In genomic region chr12:10497602-10498001, GRCh38 we compare ENCODE assay signal across 16 cellular contexts. TPM values are rescaled to one million over a fixed set of nuclear protein-coding genes. Genes with fewer than 3 reads are reported as not detected.
A peak's percentile ranks its signal among the peaks of the same experiment; 100 is the strongest.
DNase-seq lines count a peak whose midpoint lies in the region; ATAC-seq and TF ChIP-seq lines count a peak whose summit lies in the region.
"Had no signal": no experiment of that assay in that cellular context is flagged by ENCODE, and none has a peak within 500 bp of the region (broad histone marks: within the 10 kb centered on the region; RNA-seq: fewer than 3 reads in every experiment).

No MANE protein-coding gene starts in this region.

- H2BK5ac ChIP-seq in trophoblast cell (ENCODE audit: low read depth, low read length, poor library complexity): no peak overlapping the region

- H3K23ac ChIP-seq in trophoblast cell (ENCODE audit: low read length): no peak overlapping the region

- no peak overlapping the region for H4K8ac ChIP-seq in trophoblast cell (ENCODE audit: low read depth, low read length)

- no peak overlapping the region for H3K9ac ChIP-seq in trophoblast cell (ENCODE audit: low read length)

- H3K79me2 ChIP-seq in trophoblast cell (ENCODE audit: control insufficient read depth, insufficient read depth, low read length, poor library complexity): no peaks in the 10 kb centered on the region

- no peak overlapping the region for H3K4ac ChIP-seq in trophoblast cell (ENCODE audit: low read depth, low read length)

- H3K27me3 ChIP-seq in CD4-positive, alpha-beta T cell (ENCODE audit: control insufficient read depth, insufficient read depth, low read length): no peaks in the 10 kb centered on the region
- H3K27me3 ChIP-seq in trophoblast cell (ENCODE audit: insufficient read depth, low read length): no peaks in the 10 kb centered on the region
- H3K27me3 ChIP-seq: stomach had no signal

- no peak overlapping the region for H2BK120ac ChIP-seq in trophoblast cell (ENCODE audit: insufficient read depth, low read length, poor library complexity)

- intact Hi-C loops in sciatic nerve (cut with DNase I): no loop called here
- intact Hi-C loops in CD4-positive, alpha-beta T cell (cut with DNase I, micrococcal nuclease): no loop called here

- H3K36me3 ChIP-seq in trophoblast cell (ENCODE audit: control insufficient read depth in 1 of 2, insufficient read depth in 2 of 2, low read length in 2 of 2): no peaks in the 10 kb centered on the region
- H3K36me3 ChIP-seq: pancreas, stomach had no signal

- no peaks in the 10 kb centered on the region for H3K9me3 Mint-ChIP-seq in activated naive CD4-positive, alpha-beta T cell treated with anti-CD3 and anti-CD28 coated beads, Interleukin-2, amount 50 U/mL, for 72 hours
- H3K9me3 Mint-ChIP-seq in CD4-positive, alpha-beta T cell: no peaks in the 10 kb centered on the region

- H3K4me3 Mint-ChIP-seq in CD4-positive, alpha-beta T cell: no peak overlapping the region

- H2AFZ ChIP-seq in trophoblast cell (ENCODE audit: insufficient read depth, low read length, poor library complexity): no peak overlapping the region

- H3K4me1 Mint-ChIP-seq in CD4-positive, alpha-beta T cell (ENCODE audit: low read depth): no peaks in the 10 kb centered on the region

- no peak overlapping the region for H3K27ac Mint-ChIP-seq in activated naive CD4-positive, alpha-beta T cell treated with anti-CD3 and anti-CD28 coated beads, Interleukin-2, amount 50 U/mL, for 72 hours
- H3K27ac Mint-ChIP-seq in CD4-positive, alpha-beta T cell: no peak overlapping the region

- no peak for TF ChIP-seq CTCF in CD4-positive, alpha-beta T cell (IDR thresholded peaks at IDR 0.05)

- POLR2A ChIA-PET in CD4-positive, alpha-beta T cell (lab: Charles Lee): no interaction called here

- H3K27me3 Mint-ChIP-seq in CD4-positive, alpha-beta T cell: peaks cover 30% of the 10 kb centered on the region

- DNase-seq in stimulated activated CD4-positive, alpha-beta T cell treated with anti-CD3 and anti-CD28 coated beads, Interleukin-15, amount 100 ng/mL, for 48 hours (ENCODE audit: low read depth in 2 of 2): peak; percentile 0 to 4
- no peak for DNase-seq in stimulated activated CD4-positive, alpha-beta T cell treated with anti-CD3 and anti-CD28 coated beads, Interleukin-2, amount 100 ng/mL, for 48 hours
- peak; percentile 11 to 39 for DNase-seq in activated naive CD4-positive, alpha-beta T cell treated with anti-CD3 and anti-CD28 coated beads, Interleukin-2, amount 50 U/mL, for 72 hours (ENCODE audit: low spot score in 2 of 2)
- DNase-seq in sciatic nerve (ENCODE audit: low spot score): peak; percentile 57
- no peak for DNase-seq in CD4-positive, alpha-beta T cell
- no peak for DNase-seq in SKM-1 treated with dmso at 0.1 percent for 144 hours (lab: John Stamatoyannopoulos, UW; ENCODE audit: unreplicated experiment)
- DNase-seq in trophoblast cell: no peak
- no peak for DNase-seq in epidermal melanocyte (ENCODE audit: insufficient read length, low spot score)
- DNase-seq: effector CD4-positive, alpha-beta T cell; hippocampal formation; NCI-H1436; stomach; T-helper 1 cell had no signal

- H3K36me3 Mint-ChIP-seq in activated naive CD4-positive, alpha-beta T cell treated with anti-CD3 and anti-CD28 coated beads, Interleukin-2, amount 50 U/mL, for 72 hours: no peaks in the 10 kb centered on the region
- no peaks in the 10 kb centered on the region for H3K36me3 Mint-ChIP-seq in CD4-positive, alpha-beta T cell (ENCODE audit: low read depth)

- H4K91ac ChIP-seq in trophoblast cell (ENCODE audit: low read depth, low read length): no peak overlapping the region

- H3K4me3 ChIP-seq in trophoblast cell (ENCODE audit: low read depth, low read length): no peak overlapping the region
- H3K4me3 ChIP-seq: pancreas, stomach had no signal

- ATAC-seq in activated naive CD4-positive, alpha-beta T cell treated with anti-CD3 and anti-CD28 coated beads, Interleukin-2, amount 50 U/mL, for 72 hours: peak; percentile 79 to 97
- peak; percentile 94 for ATAC-seq in sciatic nerve
- ATAC-seq in CD4-positive, alpha-beta T cell (ENCODE audit: poor library complexity): no peak
- ATAC-seq: pancreas had no signal

- no peak overlapping the region for H2AK5ac ChIP-seq in trophoblast cell (ENCODE audit: low read length)

- H4K12ac ChIP-seq in trophoblast cell (ENCODE audit: low read depth, low read length): no peak overlapping the region

- CTCF ChIA-PET in CD4-positive, alpha-beta T cell (lab: Charles Lee): no interaction called here

- no CpG with 5 or more reads among the region's 2 CpGs for WGBS in trophoblast cell (ENCODE audit: extremely low coverage, insufficient coverage, insufficient read length)

- no peak overlapping the region for H2BK12ac ChIP-seq in trophoblast cell (ENCODE audit: low read length)

- H3K9me3 ChIP-seq in CD4-positive, alpha-beta T cell (ENCODE audit: control insufficient read depth, low read length): no peaks in the 10 kb centered on the region
- H3K9me3 ChIP-seq in trophoblast cell (ENCODE audit: insufficient read depth, low read depth, low read length): no peaks in the 10 kb centered on the region
- H3K9me3 ChIP-seq: pancreas, stomach had no signal

- no peak overlapping the region for H3K18ac ChIP-seq in trophoblast cell (ENCODE audit: low read length)

- H3K4me1 ChIP-seq in trophoblast cell (ENCODE audit: control insufficient read depth in 1 of 2, insufficient read depth in 2 of 2, low read length in 2 of 2): peaks cover 0 to 2% of the 10 kb centered on the region in 2 experiments
- H3K4me1 ChIP-seq: pancreas, stomach had no signal

- H3K27ac ChIP-seq in CD4-positive, alpha-beta T cell (ENCODE audit: low read depth, low read length): no peak overlapping the region
- H3K27ac ChIP-seq in trophoblast cell (ENCODE audit: low read depth, low read length): no peak overlapping the region
- H3K27ac ChIP-seq: pancreas, stomach had no signal

- H3K4me2 ChIP-seq in trophoblast cell (ENCODE audit: low read length): no peak overlapping the region

- no peaks in the 10 kb centered on the region for H3K79me1 ChIP-seq in trophoblast cell (ENCODE audit: low read length)

- no peak overlapping the region for H3K14ac ChIP-seq in trophoblast cell (ENCODE audit: low read length)

RNA-seq across cellular contexts. Expression of gene EIF2S3B, which starts 8.1 kb away (rescaled TPM):
- under 1 TPM; 0.30 to 0.49 TPM for total RNA-seq in activated naive CD4-positive, alpha-beta T cell treated with anti-CD3 and anti-CD28 coated beads, Interleukin-2, amount 50 U/mL, for 72 hours
- total RNA-seq in sciatic nerve: 0.62 TPM
- total RNA-seq in CD4-positive, alpha-beta T cell: 1 to 10 TPM; 1.1 to 1.2 TPM
- polyA plus RNA-seq in trophoblast cell (2013): 3.3 TPM in 2 replicates

RNA-seq across cellular contexts. Expression of gene KLRC1, which starts 44.4 kb away (rescaled TPM):
- under 1 TPM; 0.33 to 0.66 TPM for total RNA-seq in activated naive CD4-positive, alpha-beta T cell treated with anti-CD3 and anti-CD28 coated beads, Interleukin-2, amount 50 U/mL, for 72 hours
- not detected for total RNA-seq in sciatic nerve
- total RNA-seq in CD4-positive, alpha-beta T cell: not detected
- polyA plus RNA-seq in trophoblast cell (2013): not detected in 2 replicates
- total RNA-seq: HT-29, lung microvascular endothelial cell had no signal

Comparison
In these comparisons a context has a peak if more than half of its experiments do, and no peak if none do; other contexts are left out.
1. DNase-seq: peak in stimulated activated CD4-positive, alpha-beta T cell treated with anti-CD3 and anti-CD28 coated beads, Interleukin-15, amount 100 ng/mL, for 48 hours (2 of 2), activated naive CD4-positive, alpha-beta T cell treated with anti-CD3 and anti-CD28 coated beads, Interleukin-2, amount 50 U/mL, for 72 hours (2 of 2) and sciatic nerve (single experiment); none in stimulated activated CD4-positive, alpha-beta T cell treated with anti-CD3 and anti-CD28 coated beads, Interleukin-2, amount 100 ng/mL, for 48 hours (0 of 2), CD4-positive, alpha-beta T cell (0 of 10), SKM-1 treated with dmso at 0.1 percent for 144 hours (single experiment), trophoblast cell (0 of 2) and epidermal melanocyte (single experiment).